ENCODE assay signal across 8 cellular contexts in genomic region chr14:105474478-105475268, GRCh38.
A peak's percentile ranks its signal among the peaks of the same experiment; 100 is the strongest.
DNase-seq lines count a peak whose midpoint lies in the region; TF ChIP-seq lines count a peak whose summit lies in the region.

TSS of gene CRIP2 (plus strand) at chr14:105474821. CDS start at chr14:105474863, 42 bp downstream.

- no peaks in the 10 kb centered on the region for H3K9me3 Mint-ChIP-seq in activated naive CD4-positive, alpha-beta T cell treated with anti-CD3 and anti-CD28 coated beads, Interleukin-2, amount 10 ng/mL, durations not matched to agents 7 days and 5 days

- no peak for TF ChIP-seq CTCF in neutrophil (IDR thresholded peaks at IDR 0.05)

- H3K4me1 ChIP-seq in neutrophil (ENCODE audit: control insufficient read depth in 1 of 2, insufficient read depth in 1 of 2, low read depth in 1 of 2, low read length in 1 of 2): peaks cover 9 to 17% of the 10 kb centered on the region in 2 experiments

- H3K4me3 ChIP-seq in neutrophil (ENCODE audit: low read depth in 1 of 2, low read length in 1 of 2): peak within 1 kb of the TSS; percentile 47 to 57

- no peaks in the 10 kb centered on the region for H3K9me3 ChIP-seq in neutrophil

- DNase-seq in NCI-H2081 (lab: John Stamatoyannopoulos, UW): peak; percentile 71 to 75
- no peak for DNase-seq in NCI-H2081 treated with DMSO at 0.1 percent for 48 hours (lab: John Stamatoyannopoulos, UW)
- DNase-seq in NCI-H1105 treated with DMSO at 0.1 percent for 48 hours (lab: John Stamatoyannopoulos, UW): peak; percentile 59
- no peak for DNase-seq in activated naive CD4-positive, alpha-beta T cell treated with anti-CD3 and anti-CD28 coated beads, Interleukin-2, amount 10 ng/mL, durations not matched to agents 7 days and 5 days
- peak; percentile 40 for DNase-seq in globus pallidus (ENCODE audit: low spot score)
- DNase-seq in DMS153 treated with DMSO at 0.1 percent for 48 hours (lab: John Stamatoyannopoulos, UW; ENCODE audit: unreplicated experiment): no peak
- DNase-seq in SKM-1 treated with dmso at 0.1 percent for 144 hours (lab: John Stamatoyannopoulos, UW; ENCODE audit: unreplicated experiment): no peak

- H3K4me1 Mint-ChIP-seq in activated naive CD4-positive, alpha-beta T cell treated with anti-CD3 and anti-CD28 coated beads, Interleukin-2, amount 10 ng/mL, durations not matched to agents 7 days and 5 days: peaks cover 18% of the 10 kb centered on the region

- CTCF ChIA-PET in activated naive CD4-positive, alpha-beta T cell treated with anti-CD3 and anti-CD28 coated beads, Interleukin-2, amount 10 ng/mL, durations not matched to agents 7 days and 5 days (lab: Charles Lee): interaction anchor here (1.5 kb wide), 1 partner anchor 100 kb away, joined by 3 read pairs; no protein-coding TSS in a partner anchor

- no peak within 1 kb of the TSS for H3K27ac Mint-ChIP-seq in activated naive CD4-positive, alpha-beta T cell treated with anti-CD3 and anti-CD28 coated beads, Interleukin-2, amount 10 ng/mL, durations not matched to agents 7 days and 5 days

- peaks cover 51% of the 10 kb centered on the region for H3K27me3 Mint-ChIP-seq in activated naive CD4-positive, alpha-beta T cell treated with anti-CD3 and anti-CD28 coated beads, Interleukin-2, amount 10 ng/mL, durations not matched to agents 7 days and 5 days

- H3K36me3 Mint-ChIP-seq in activated naive CD4-positive, alpha-beta T cell treated with anti-CD3 and anti-CD28 coated beads, Interleukin-2, amount 10 ng/mL, durations not matched to agents 7 days and 5 days: peaks cover 2% of the 10 kb centered on the region

- H3K4me3 Mint-ChIP-seq in activated naive CD4-positive, alpha-beta T cell treated with anti-CD3 and anti-CD28 coated beads, Interleukin-2, amount 10 ng/mL, durations not matched to agents 7 days and 5 days: peak within 1 kb of the TSS; percentile 63

- no peak within 1 kb of the TSS for H3K27ac ChIP-seq in neutrophil

- H3K27me3 ChIP-seq in neutrophil: peaks cover 79% of the 10 kb centered on the region

- H3K36me3 ChIP-seq in neutrophil: no peaks in the 10 kb centered on the region

Comparison
In these comparisons a context has a peak if more than half of its experiments do, and no peak if none do; other contexts are left out.
1. DNase-seq: peak in NCI-H2081 (2 of 2), NCI-H1105 treated with DMSO at 0.1 percent for 48 hours (single experiment) and globus pallidus (single experiment); none in NCI-H2081 treated with DMSO at 0.1 percent for 48 hours (single experiment), activated naive CD4-positive, alpha-beta T cell treated with anti-CD3 and anti-CD28 coated beads, Interleukin-2, amount 10 ng/mL, durations not matched to agents 7 days and 5 days (single experiment), DMS153 treated with DMSO at 0.1 percent for 48 hours (single experiment) and SKM-1 treated with dmso at 0.1 percent for 144 hours (single experiment).